In genomic region chr20:1382670-1383069, GRCh38 we compare ENCODE assay signal across 1 cellular context.
TF ChIP-seq lines count a peak whose summit lies in the region.

No MANE protein-coding gene starts in this region.

TF ChIP-seq in WTC11, 78 proteins besides CTCF, POLR2A, EP300 and RAD21:
- TF ChIP-seq ZNF671 (CRISPR knock-in tag; IDR thresholded peaks at IDR 0.05) (no peak), GTF2I (CRISPR knock-in tag; conservative IDR thresholded peaks at IDR 0.05) (no peak), NR3C1 (CRISPR knock-in tag; conservative IDR thresholded peaks at IDR 0.05; ENCODE audit: low read depth) (no peak), MXD4 (CRISPR knock-in tag; IDR thresholded peaks at IDR 0.05; ENCODE audit: borderline replicate concordance) (no peak), TEAD1 (CRISPR knock-in tag; IDR thresholded peaks at IDR 0.05) (no peak), SMAD4 (CRISPR knock-in tag; IDR thresholded peaks at IDR 0.05) (no peak), E2F1 (CRISPR knock-in tag; IDR thresholded peaks at IDR 0.05) (no peak), PRDM15 (CRISPR knock-in tag; IDR thresholded peaks at IDR 0.05) (no peak), TEAD4 (CRISPR knock-in tag; IDR thresholded peaks at IDR 0.05) (no peak)
- TF ChIP-seq, protein P1, sequence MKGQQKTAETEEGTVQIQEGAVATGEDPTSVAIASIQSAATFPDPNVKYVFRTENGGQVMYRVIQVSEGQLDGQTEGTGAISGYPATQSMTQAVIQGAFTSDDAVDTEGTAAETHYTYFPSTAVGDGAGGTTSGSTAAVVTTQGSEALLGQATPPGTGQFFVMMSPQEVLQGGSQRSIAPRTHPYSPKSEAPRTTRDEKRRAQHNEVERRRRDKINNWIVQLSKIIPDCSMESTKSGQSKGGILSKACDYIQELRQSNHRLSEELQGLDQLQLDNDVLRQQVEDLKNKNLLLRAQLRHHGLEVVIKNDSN (CRISPR knock-in tag; IDR thresholded peaks at IDR 0.05): no peak
- TF ChIP-seq, protein P2, sequence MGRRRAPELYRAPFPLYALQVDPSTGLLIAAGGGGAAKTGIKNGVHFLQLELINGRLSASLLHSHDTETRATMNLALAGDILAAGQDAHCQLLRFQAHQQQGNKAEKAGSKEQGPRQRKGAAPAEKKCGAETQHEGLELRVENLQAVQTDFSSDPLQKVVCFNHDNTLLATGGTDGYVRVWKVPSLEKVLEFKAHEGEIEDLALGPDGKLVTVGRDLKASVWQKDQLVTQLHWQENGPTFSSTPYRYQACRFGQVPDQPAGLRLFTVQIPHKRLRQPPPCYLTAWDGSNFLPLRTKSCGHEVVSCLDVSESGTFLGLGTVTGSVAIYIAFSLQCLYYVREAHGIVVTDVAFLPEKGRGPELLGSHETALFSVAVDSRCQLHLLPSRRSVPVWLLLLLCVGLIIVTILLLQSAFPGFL (CRISPR knock-in tag; IDR thresholded peaks at IDR 0.05; ENCODE audit: borderline replicate concordance): no peak
